16 cellular contexts compared by ENCODE assay signal in genomic region chr1:169745015-169745861, GRCh38. TPM values are rescaled to one million over a fixed set of nuclear protein-coding genes. Genes with fewer than 3 reads are reported as not detected.
DNase-seq lines count a peak whose midpoint lies in the region; ATAC-seq and TF ChIP-seq lines count a peak whose summit lies in the region.
"Had no signal": no experiment of that assay in that cellular context is flagged by ENCODE, and none has a peak within 500 bp of the region (broad histone marks: within the 10 kb centered on the region; RNA-seq: fewer than 3 reads in every experiment).

No MANE protein-coding gene starts in this region.

- no peaks in the 10 kb centered on the region for H3K9me2 ChIP-seq in SK-N-SH

- WGBS in SK-N-SH (ENCODE audit: low lambda C conversion rate) = 9% methylated on average over 5 of the region's 5 CpGs

- POLR2A ChIA-PET in SK-N-SH (lab: Yijun Ruan, JAX) = no interaction called here

- peaks cover 30% of the 10 kb centered on the region for H3F3A ChIP-seq in SK-N-SH (replicated peaks; ENCODE audit: insufficient read depth)

- no peaks in the 10 kb centered on the region for H3K79me2 ChIP-seq in SK-N-SH (ENCODE audit: insufficient read depth)

- peak overlapping the region; percentile 84 for H3K27ac Mint-ChIP-seq in mesothelial cell of epicardium
- H3K27ac Mint-ChIP-seq: activated naive CD8-positive, alpha-beta T cell treated with anti-CD3 and anti-CD28 coated beads, Interleukin-2, amount 10 ng/mL, durations not matched to agents 7 days and 5 days; memory B cell; neural progenitor cell had no signal

- ATAC-seq in GM18909 (IDR thresholded peaks at IDR 0.05; ENCODE audit: poor library complexity, unreplicated experiment) = no peak

- peaks cover 7% of the 10 kb centered on the region for H3K36me3 Mint-ChIP-seq in mesothelial cell of epicardium
- H3K36me3 Mint-ChIP-seq: activated naive CD8-positive, alpha-beta T cell treated with anti-CD3 and anti-CD28 coated beads, Interleukin-2, amount 10 ng/mL, durations not matched to agents 7 days and 5 days; memory B cell; neural progenitor cell had no signal

- peak in 1 of 2 experiments; percentile 60; a peak in 2 of 4 replicates for TF ChIP-seq EP300 in SK-N-SH (IDR thresholded peaks at IDR 0.05; ENCODE audit: borderline replicate concordance in 1 of 2, low read depth in 1 of 2, low read length in 1 of 2)

- H3K27me3 Mint-ChIP-seq in mesothelial cell of epicardium (ENCODE audit: low read depth) = no peaks in the 10 kb centered on the region

- H3K4me3 ChIP-seq in SK-N-SH (ENCODE audit: low read depth in 2 of 2, low read length in 1 of 2) = no peak overlapping the region
- no peak overlapping the region for H3K4me3 ChIP-seq in fibroblast of mammary gland (ENCODE audit: control insufficient read depth, low read depth, low read length)
- H3K4me3 ChIP-seq: esophagus muscularis mucosa, neural progenitor cell had no signal

- DNase-seq in SK-N-SH (no peak), fibroblast of mammary gland (ENCODE audit: low read depth) (peak; percentile 84), mesothelial cell of epicardium (ENCODE audit: low spot score in 2 of 2, unreplicated experiment in 2 of 2) (no peak), superior temporal gyrus (ENCODE audit: extremely low spot score) (no peak), NCI-H187 (lab: John Stamatoyannopoulos, UW) (no peak), iPS-NIHi7 (ENCODE audit: extremely low spot score) (no peak)
- DNase-seq: activated naive CD8-positive, alpha-beta T cell treated with anti-CD3 and anti-CD28 coated beads, Interleukin-2, amount 10 ng/mL, durations not matched to agents 7 days and 5 days; H7; NCI-H1105; NCI-H2227 treated with DMSO at 0.1 percent for 48 hours; stimulated activated CD4-positive, alpha-beta T cell treated with anti-CD3 and anti-CD28 coated beads, Interleukin-12 subunit alpha, Interleukin-12 subunit beta, amount 100 ng/mL, for 4 hours had no signal

- H3K27ac ChIP-seq in C4-2B (0 out of 2 replicates have a peak overlapping the region, but pooled peaks have one; percentile 2), SK-N-SH (ENCODE audit: low read depth in 2 of 2, low read length in 1 of 2) (peak overlapping the region in 1 of 2 experiments; percentile 90; a peak in 3 of 4 replicates)
- H3K27ac ChIP-seq: esophagus muscularis mucosa, neural progenitor cell had no signal

- H3K9ac ChIP-seq in SK-N-SH = peak overlapping the region; percentile 31; the same call in 1 of the 2 replicates
- H3K9ac ChIP-seq: neural progenitor cell had no signal

- no peak for TF ChIP-seq CTCF in C4-2B (conservative IDR thresholded peaks at IDR 0.05)
- TF ChIP-seq CTCF in SK-N-SH (IDR thresholded peaks at IDR 0.05) = no peak
- no peak for TF ChIP-seq CTCF in fibroblast of mammary gland (conservative IDR thresholded peaks at IDR 0.05; ENCODE audit: control insufficient read depth, insufficient read depth, low read depth, low read length)
- TF ChIP-seq CTCF in mesothelial cell of epicardium (IDR thresholded peaks at IDR 0.05; ENCODE audit: unreplicated experiment) = no peak

- TF ChIP-seq RAD21 in SK-N-SH (IDR thresholded peaks at IDR 0.05; ENCODE audit: low read length) = no peak

- peak overlapping the region; percentile 49; the same call in 1 of the 2 replicates for H3K4me2 ChIP-seq in SK-N-SH
- H3K4me2 ChIP-seq: neural progenitor cell had no signal

- H2AFZ ChIP-seq in SK-N-SH (ENCODE audit: low read depth) = peak overlapping the region; percentile 55; the same call in 1 of the 2 replicates
- H2AFZ ChIP-seq: neural progenitor cell had no signal

- H3K36me3 ChIP-seq in SK-N-SH (replicated peaks in 1 of 2; ENCODE audit: control insufficient read depth in 1 of 2, insufficient read depth in 2 of 2, low read length in 1 of 2) = no peaks in the 10 kb centered on the region
- H3K36me3 ChIP-seq: esophagus muscularis mucosa, neural progenitor cell had no signal

- H3K4me1 ChIP-seq in SK-N-SH (ENCODE audit: control insufficient read depth in 1 of 2, insufficient read depth in 2 of 2, low read depth in 1 of 2, low read length in 1 of 2) = peaks cover 3 to 32% of the 10 kb centered on the region in 2 experiments; a peak in 3 of 4 replicates
- H3K4me1 ChIP-seq: esophagus muscularis mucosa had no signal

- H4K20me1 ChIP-seq in SK-N-SH (ENCODE audit: insufficient read depth) = no peaks in the 10 kb centered on the region

- no peaks in the 10 kb centered on the region for H3K27me3 ChIP-seq in SK-N-SH (ENCODE audit: insufficient read depth)
- H3K27me3 ChIP-seq: neural progenitor cell had no signal

- no peak overlapping the region for H3K4me3 Mint-ChIP-seq in mesothelial cell of epicardium
- H3K4me3 Mint-ChIP-seq: activated naive CD8-positive, alpha-beta T cell treated with anti-CD3 and anti-CD28 coated beads, Interleukin-2, amount 10 ng/mL, durations not matched to agents 7 days and 5 days; memory B cell; neural progenitor cell had no signal

- peaks cover 59% of the 10 kb centered on the region for H3K4me1 Mint-ChIP-seq in mesothelial cell of epicardium
- H3K4me1 Mint-ChIP-seq: activated naive CD8-positive, alpha-beta T cell treated with anti-CD3 and anti-CD28 coated beads, Interleukin-2, amount 10 ng/mL, durations not matched to agents 7 days and 5 days; memory B cell had no signal

- CTCF ChIA-PET in SK-N-SH (lab: Yijun Ruan, JAX) = no interaction called here

- H3K9me3 Mint-ChIP-seq in mesothelial cell of epicardium = peaks cover 12% of the 10 kb centered on the region
- H3K9me3 Mint-ChIP-seq: activated naive CD8-positive, alpha-beta T cell treated with anti-CD3 and anti-CD28 coated beads, Interleukin-2, amount 10 ng/mL, durations not matched to agents 7 days and 5 days; memory B cell; neural progenitor cell had no signal

- no peaks in the 10 kb centered on the region for H3K9me3 ChIP-seq in SK-N-SH
- H3K9me3 ChIP-seq: esophagus muscularis mucosa had no signal

TF ChIP-seq in SK-N-SH, 30 proteins besides CTCF, POLR2A, EP300 and RAD21:
- no peak for TF ChIP-seq MXI1 (IDR thresholded peaks at IDR 0.05; ENCODE audit: low read depth, low read length)
- no peak for TF ChIP-seq RFX5 (IDR thresholded peaks at IDR 0.05; ENCODE audit: low read length)
- peak; percentile 35 for TF ChIP-seq JUND (IDR thresholded peaks at IDR 0.05)
- peak; percentile 57 for TF ChIP-seq PBX3 (IDR thresholded peaks at IDR 0.05)
- no peak for TF ChIP-seq SMC3 (IDR thresholded peaks at IDR 0.05; ENCODE audit: low read depth, low read length)
- TF ChIP-seq FOXJ3 (CRISPR knock-in tag; IDR thresholded peaks at IDR 0.05) = no peak
- no peak for TF ChIP-seq EZH2phosphoT487 (IDR thresholded peaks at IDR 0.05; ENCODE audit: borderline replicate concordance, low read depth)
- TF ChIP-seq NFIC (IDR thresholded peaks at IDR 0.05; ENCODE audit: borderline replicate concordance) = peak; percentile 57
- TF ChIP-seq FOSL2 (IDR thresholded peaks at IDR 0.05; ENCODE audit: borderline replicate concordance, low read depth) = peak; percentile 24; the same call in 1 of the 2 replicates
- no peak for TF ChIP-seq CHD2 (IDR thresholded peaks at IDR 0.05; ENCODE audit: low read length, partially characterized antibody)
- no peak for TF ChIP-seq MEF2A (IDR thresholded peaks at IDR 0.05; ENCODE audit: borderline replicate concordance, low read depth)
- TF ChIP-seq FOXM1 (IDR thresholded peaks at IDR 0.05; ENCODE audit: low read depth) = no peak
- no peak for TF ChIP-seq POLR2AphosphoS5 (IDR thresholded peaks at IDR 0.05; ENCODE audit: low read depth, low read length)
- peak; percentile 65; the same call in 1 of the 2 replicates for TF ChIP-seq TCF12 (IDR thresholded peaks at IDR 0.05)
- TF ChIP-seq RXRA (IDR thresholded peaks at IDR 0.05; ENCODE audit: borderline replicate concordance, low read depth) = 0 out of 2 replicates have a peak, but pooled peaks have one; percentile 14
- TF ChIP-seq TEAD4 (IDR thresholded peaks at IDR 0.05; ENCODE audit: borderline replicate concordance, insufficient read depth) = peak; percentile 45; the same call in 1 of the 2 replicates
- TF ChIP-seq ELF1 (IDR thresholded peaks at IDR 0.05) = no peak
- no peak for TF ChIP-seq NRF1 (IDR thresholded peaks at IDR 0.05; ENCODE audit: low read depth, low read length)
TF ChIP-seq in SK-N-SH: peak in this region for 7.

RNA-seq across cellular contexts. Expression of gene SELE, which starts 11.4 kb away (rescaled TPM):
- polyA plus RNA-seq in SK-N-SH (2012; rRNA removed) = 0.02 and 0.10 TPM in 2 replicates
- 0.03 and 0.05 TPM in 2 replicates for polyA plus RNA-seq in SK-N-SH (2012; cell fraction: cytosol; rRNA removed)
- 0.06 TPM in 2 replicates for polyA plus RNA-seq in SK-N-SH (2012; cell fraction: nucleus; rRNA removed)
- total RNA-seq in mesothelial cell of epicardium = 1.3 to 2.4 TPM (median 1.9 TPM) in 3 replicates
- total RNA-seq: activated naive CD8-positive, alpha-beta T cell treated with anti-CD3 and anti-CD28 coated beads, Interleukin-2, amount 10 ng/mL, durations not matched to agents 7 days and 5 days; H7 had no signal

RNA-seq across cellular contexts. Expression of gene SELL, which starts 33.8 kb away (rescaled TPM):
- 0.52 and 0.58 TPM in 2 replicates for polyA plus RNA-seq in SK-N-SH (2012; rRNA removed)
- polyA plus RNA-seq in SK-N-SH (2012; cell fraction: cytosol; rRNA removed) = 0.67 and 0.72 TPM in 2 replicates
- polyA plus RNA-seq in SK-N-SH (2012; cell fraction: nucleus; rRNA removed) = 0.16 and 0.23 TPM in 2 replicates
- total RNA-seq in mesothelial cell of epicardium = 1.4 to 2.5 TPM (median 2.4 TPM) in 3 replicates
- total RNA-seq: H7 had no signal

RNA-seq across cellular contexts. Expression of gene METTL18, which starts 49.5 kb away (rescaled TPM):
- 1.7 and 2.3 TPM in 2 replicates for polyA plus RNA-seq in SK-N-SH (2012; rRNA removed)
- polyA plus RNA-seq in SK-N-SH (2012; cell fraction: cytosol; rRNA removed) = 3.4 and 3.9 TPM in 2 replicates
- polyA plus RNA-seq in SK-N-SH (2012; cell fraction: nucleus; rRNA removed) = 0.93 and 1.8 TPM in 2 replicates
- total RNA-seq in mesothelial cell of epicardium = 10.3 to 11.4 TPM (median 10.6 TPM) in 3 replicates
